ENCODE assay signal across 8 cellular contexts in genomic region chr22:20118572-20119020, GRCh38. TPM values are rescaled to one million over a fixed set of nuclear protein-coding genes. Genes with fewer than 3 reads are reported as not detected.
A peak's percentile ranks its signal among the peaks of the same experiment; 100 is the strongest.
DNase-seq lines count a peak whose midpoint lies in the region; ATAC-seq and TF ChIP-seq lines count a peak whose summit lies in the region.

No MANE protein-coding gene starts in this region.

- DNase-seq in T-helper 1 cell (no peak), right cardiac atrium (peak; percentile 6 to 22 (median 11)), uterus (no peak), NCI-H2196 treated with DMSO at 0.1 percent for 48 hours (lab: John Stamatoyannopoulos, UW; ENCODE audit: unreplicated experiment) (no peak), RPMI8226 (no peak)
- no peak for DNase-seq in activated CD4-positive, alpha-beta memory T cell treated with anti-CD3 and anti-CD28 coated beads, Interleukin-2, amount 10 ng/mL, durations not matched to agents 7 days and 5 days
- no peak for DNase-seq in stimulated activated naive B cell treated with anti-CD40 and anti-IgM and Interleukin-4, amounts not matched to agents 10 μg/mL and 1 μg/mL and 100 μg/mL, for 72 hours

- H3K4me1 ChIP-seq in right cardiac atrium (ENCODE audit: control insufficient read depth, insufficient read depth, low read length), result no peaks in the 10 kb centered on the region
- H3K4me1 ChIP-seq in uterus, result peaks cover 4 to 7% of the 10 kb centered on the region in 2 donors

- H3K4me1 Mint-ChIP-seq in T-helper 1 cell treated with Interleukin-12 subunit alpha and Interleukin-12 subunit beta and Interleukin-4 antibody, amounts not matched to agents 30 μg/mL and 1 μg/mL, for 36 hours (ENCODE audit: low read depth), result peaks cover 21% of the 10 kb centered on the region
- peaks cover 54% of the 10 kb centered on the region for H3K4me1 Mint-ChIP-seq in activated CD4-positive, alpha-beta memory T cell treated with anti-CD3 and anti-CD28 coated beads, Interleukin-2, amount 10 ng/mL, durations not matched to agents 7 days and 5 days
- peaks cover 39 to 72% of the 10 kb centered on the region in 2 donors for H3K4me1 Mint-ChIP-seq in stimulated activated naive B cell treated with anti-CD40 and anti-IgM and Interleukin-4, amounts not matched to agents 10 μg/mL and 1 μg/mL and 100 μg/mL, for 72 hours

- peak overlapping the region; percentile 88 for H3K4me3 Mint-ChIP-seq in T-helper 1 cell treated with Interleukin-12 subunit alpha and Interleukin-12 subunit beta and Interleukin-4 antibody, amounts not matched to agents 30 μg/mL and 1 μg/mL, for 36 hours
- peak overlapping the region; percentile 86 for H3K4me3 Mint-ChIP-seq in activated CD4-positive, alpha-beta memory T cell treated with anti-CD3 and anti-CD28 coated beads, Interleukin-2, amount 10 ng/mL, durations not matched to agents 7 days and 5 days
- H3K4me3 Mint-ChIP-seq in stimulated activated naive B cell treated with anti-CD40 and anti-IgM and Interleukin-4, amounts not matched to agents 10 μg/mL and 1 μg/mL and 100 μg/mL, for 72 hours, result peak overlapping the region; percentile 86 to 93

- H3K4me3 ChIP-seq in right cardiac atrium (ENCODE audit: low read length) (no peak overlapping the region), uterus (peak overlapping the region in 1 of 2 donors; percentile 95)

- ATAC-seq in right cardiac atrium, result no peak
- ATAC-seq in stimulated activated naive B cell treated with anti-CD40 and anti-IgM and Interleukin-4, amounts not matched to agents 10 μg/mL and 1 μg/mL and 100 μg/mL, for 72 hours (replicated peaks), result no peak

- no peak for TF ChIP-seq POLR2A in uterus (IDR thresholded peaks at IDR 0.05)

- H3K9me3 Mint-ChIP-seq in T-helper 1 cell treated with Interleukin-12 subunit alpha and Interleukin-12 subunit beta and Interleukin-4 antibody, amounts not matched to agents 30 μg/mL and 1 μg/mL, for 36 hours, result no peaks in the 10 kb centered on the region
- H3K9me3 Mint-ChIP-seq in activated CD4-positive, alpha-beta memory T cell treated with anti-CD3 and anti-CD28 coated beads, Interleukin-2, amount 10 ng/mL, durations not matched to agents 7 days and 5 days, result no peaks in the 10 kb centered on the region
- no peaks in the 10 kb centered on the region for H3K9me3 Mint-ChIP-seq in stimulated activated naive B cell treated with anti-CD40 and anti-IgM and Interleukin-4, amounts not matched to agents 10 μg/mL and 1 μg/mL and 100 μg/mL, for 72 hours

- no peak for TF ChIP-seq CTCF in uterus (IDR thresholded peaks at IDR 0.05)

- H3K36me3 ChIP-seq in uterus, result no peaks in the 10 kb centered on the region

- POLR2A ChIA-PET in activated CD4-positive, alpha-beta memory T cell treated with anti-CD3 and anti-CD28 coated beads, Interleukin-2, amount 10 ng/mL, durations not matched to agents 7 days and 5 days (lab: Charles Lee), result interaction anchor here (1.1 to 5.5 kb wide), 9 partner anchors 10 to 391 kb away, joined by 3 to 56 read pairs (median 19); partner anchors contain the start of genes TANGO2 and ZDHHC8

- intact Hi-C loops in right cardiac atrium (cut with DNase I) (no loop called here), uterus (cut with DNase I; ENCODE audit: low total_unique reads) (loop anchor here (10.0 kb wide), 1 partner anchor 144 kb away; no protein-coding TSS in a partner anchor)

- WGBS in right cardiac atrium, result 25% methylated on average over 4 of the region's 4 CpGs

- H3K27me3 ChIP-seq in right cardiac atrium (ENCODE audit: control insufficient read depth, insufficient read depth) (no peaks in the 10 kb centered on the region), uterus (no peaks in the 10 kb centered on the region)

- H3K27me3 Mint-ChIP-seq in T-helper 1 cell treated with Interleukin-12 subunit alpha and Interleukin-12 subunit beta and Interleukin-4 antibody, amounts not matched to agents 30 μg/mL and 1 μg/mL, for 36 hours (ENCODE audit: low read depth), result no peaks in the 10 kb centered on the region
- no peaks in the 10 kb centered on the region for H3K27me3 Mint-ChIP-seq in activated CD4-positive, alpha-beta memory T cell treated with anti-CD3 and anti-CD28 coated beads, Interleukin-2, amount 10 ng/mL, durations not matched to agents 7 days and 5 days
- H3K27me3 Mint-ChIP-seq in stimulated activated naive B cell treated with anti-CD40 and anti-IgM and Interleukin-4, amounts not matched to agents 10 μg/mL and 1 μg/mL and 100 μg/mL, for 72 hours, result no peaks in the 10 kb centered on the region

- H3K9me3 ChIP-seq in right cardiac atrium (ENCODE audit: control insufficient read depth, low read length), result no peaks in the 10 kb centered on the region
- no peaks in the 10 kb centered on the region for H3K9me3 ChIP-seq in uterus

- peaks cover 30% of the 10 kb centered on the region for H3K36me3 Mint-ChIP-seq in T-helper 1 cell treated with Interleukin-12 subunit alpha and Interleukin-12 subunit beta and Interleukin-4 antibody, amounts not matched to agents 30 μg/mL and 1 μg/mL, for 36 hours (ENCODE audit: low read depth)
- peaks cover 62% of the 10 kb centered on the region for H3K36me3 Mint-ChIP-seq in activated CD4-positive, alpha-beta memory T cell treated with anti-CD3 and anti-CD28 coated beads, Interleukin-2, amount 10 ng/mL, durations not matched to agents 7 days and 5 days (ENCODE audit: low read depth)
- H3K36me3 Mint-ChIP-seq in stimulated activated naive B cell treated with anti-CD40 and anti-IgM and Interleukin-4, amounts not matched to agents 10 μg/mL and 1 μg/mL and 100 μg/mL, for 72 hours, result peaks cover 55 to 60% of the 10 kb centered on the region in 2 donors

- no peak overlapping the region for H3K27ac Mint-ChIP-seq in T-helper 1 cell treated with Interleukin-12 subunit alpha and Interleukin-12 subunit beta and Interleukin-4 antibody, amounts not matched to agents 30 μg/mL and 1 μg/mL, for 36 hours
- H3K27ac Mint-ChIP-seq in activated CD4-positive, alpha-beta memory T cell treated with anti-CD3 and anti-CD28 coated beads, Interleukin-2, amount 10 ng/mL, durations not matched to agents 7 days and 5 days, result peak overlapping the region; percentile 81
- H3K27ac Mint-ChIP-seq in stimulated activated naive B cell treated with anti-CD40 and anti-IgM and Interleukin-4, amounts not matched to agents 10 μg/mL and 1 μg/mL and 100 μg/mL, for 72 hours, result peak overlapping the region; percentile 87

- CTCF ChIA-PET in activated CD4-positive, alpha-beta memory T cell treated with anti-CD3 and anti-CD28 coated beads, Interleukin-2, amount 10 ng/mL, durations not matched to agents 7 days and 5 days (lab: Charles Lee), result interaction anchor here (0.7 to 2.2 kb wide), 3 partner anchors 11 to 18 kb away, joined by 3 to 11 read pairs (median 8); no protein-coding TSS in a partner anchor

- H3K27ac ChIP-seq in right cardiac atrium (ENCODE audit: low read length) (no peak overlapping the region), uterus (no peak overlapping the region)

RNA-seq across cellular contexts. Expression of gene TRMT2A, which starts 1.6 kb away (rescaled TPM):
- total RNA-seq in activated CD4-positive, alpha-beta memory T cell treated with anti-CD3 and anti-CD28 coated beads, Interleukin-2, amount 10 ng/mL, durations not matched to agents 7 days and 5 days, result 10 to 100 TPM; 71.8 to 75.2 TPM
- total RNA-seq in right cardiac atrium (10 to 100 TPM; 23.1 to 32.0 (median 29.7) TPM), uterus (100 to 1,000 TPM in 1 of 4 donors, 10 to 100 TPM in 3; 30.9 to 123 (median 45.3) TPM)
- polyA plus RNA-seq in right cardiac atrium, result 23.1 TPM

RNA-seq across cellular contexts. Expression of gene RANBP1, which starts 2.7 kb away (rescaled TPM):
- total RNA-seq in activated CD4-positive, alpha-beta memory T cell treated with anti-CD3 and anti-CD28 coated beads, Interleukin-2, amount 10 ng/mL, durations not matched to agents 7 days and 5 days, result 100 to 1,000 TPM; 176 to 181 TPM
- 10 to 100 TPM; 32.5 to 46.8 (median 39.5) TPM for total RNA-seq in right cardiac atrium
- polyA plus RNA-seq in right cardiac atrium, result 33.3 TPM
- 100 to 1,000 TPM in 2 of 4 donors, 10 to 100 TPM in 2; 57.6 to 233 (median 135) TPM for total RNA-seq in uterus

RNA-seq across cellular contexts. Expression of gene ZDHHC8, which starts 13.0 kb away (rescaled TPM):
- total RNA-seq in activated CD4-positive, alpha-beta memory T cell treated with anti-CD3 and anti-CD28 coated beads, Interleukin-2, amount 10 ng/mL, durations not matched to agents 7 days and 5 days, result 10 to 100 TPM; 44.2 to 48.3 TPM
- total RNA-seq in right cardiac atrium (10 to 100 TPM; 49.1 to 64.7 (median 55.7) TPM), uterus (10 to 100 TPM in 3 of 4 donors, 1 to 10 TPM in 1; 2.4 to 87.9 (median 20.1) TPM)
- polyA plus RNA-seq in right cardiac atrium, result 34.2 TPM

RNA-seq across cellular contexts. Expression of gene CCDC188, which starts 32.3 kb away (rescaled TPM):
- under 1 TPM; 0.33 to 0.76 TPM for total RNA-seq in activated CD4-positive, alpha-beta memory T cell treated with anti-CD3 and anti-CD28 coated beads, Interleukin-2, amount 10 ng/mL, durations not matched to agents 7 days and 5 days
- under 1 TPM; 0.22 to 0.83 (median 0.39) TPM for total RNA-seq in right cardiac atrium
- 0.54 TPM for polyA plus RNA-seq in right cardiac atrium
- total RNA-seq in uterus, result 1 to 10 TPM in 2 of 4 donors, not detected in 2; 2.7 to 4.3 TPM

RNA-seq across cellular contexts. Expression of gene DGCR8, which starts 38.6 kb away (rescaled TPM):
- 10 to 100 TPM; 40.4 to 41.1 TPM for total RNA-seq in activated CD4-positive, alpha-beta memory T cell treated with anti-CD3 and anti-CD28 coated beads, Interleukin-2, amount 10 ng/mL, durations not matched to agents 7 days and 5 days
- 10 to 100 TPM; 15.5 to 18.6 (median 17.0) TPM for total RNA-seq in right cardiac atrium
- polyA plus RNA-seq in right cardiac atrium, result 11.2 TPM
- 10 to 100 TPM; 13.2 to 56.2 (median 33.5) TPM for total RNA-seq in uterus

Comparison
In these comparisons a context has a peak if more than half of its experiments do, and no peak if none do; other contexts are left out.
1. DNase-seq: peak in right cardiac atrium (3 of 3); none in T-helper 1 cell (0 of 5), activated CD4-positive, alpha-beta memory T cell treated with anti-CD3 and anti-CD28 coated beads, Interleukin-2, amount 10 ng/mL, durations not matched to agents 7 days and 5 days (single experiment), stimulated activated naive B cell treated with anti-CD40 and anti-IgM and Interleukin-4, amounts not matched to agents 10 μg/mL and 1 μg/mL and 100 μg/mL, for 72 hours (single experiment), uterus (0 of 2), NCI-H2196 treated with DMSO at 0.1 percent for 48 hours (single experiment) and RPMI8226 (single experiment).
2. Peak in every context shown above with its lines, with median percentiles within 50 percentile points of each other: H3K4me3 Mint-ChIP-seq.